1 cellular context compared by ENCODE assay signal in genomic region chr9:136438548-136438908, GRCh38.
TF ChIP-seq lines count a peak whose summit lies in the region.

No MANE protein-coding gene starts in this region.

TF ChIP-seq in endothelial cell of umbilical vein, 7 proteins besides CTCF, POLR2A, EP300 and RAD21:
- TF ChIP-seq JUN (IDR thresholded peaks at IDR 0.05; ENCODE audit: borderline replicate concordance, insufficient read depth, insufficient read length, low read depth) = no peak
- TF ChIP-seq MYC (IDR thresholded peaks at IDR 0.05; ENCODE audit: low read depth, low read length) = no peak
- TF ChIP-seq MAX (IDR thresholded peaks at IDR 0.05; ENCODE audit: insufficient read depth, insufficient read length) = no peak
- no peak for TF ChIP-seq POLR2AphosphoS5 (IDR thresholded peaks at IDR 0.05; ENCODE audit: insufficient read depth, low read depth, low read length)
- no peak for TF ChIP-seq GATA2 (IDR thresholded peaks at IDR 0.05; ENCODE audit: insufficient read depth, insufficient read length, low read depth, low read length)
- TF ChIP-seq EZH2 (IDR thresholded peaks at IDR 0.05; ENCODE audit: borderline replicate concordance, low read depth, low read length, severe bottlenecking) = no peak
- no peak for TF ChIP-seq FOS (IDR thresholded peaks at IDR 0.05; ENCODE audit: borderline replicate concordance, insufficient read depth, low read length)
TF ChIP-seq in endothelial cell of umbilical vein: peak in this region for 0.
